23 cellular contexts compared by ENCODE assay signal in genomic region chr17:72404872-72405271, GRCh38.
DNase-seq lines count a peak whose midpoint lies in the region; ATAC-seq, FAIRE-seq and TF ChIP-seq lines count a peak whose summit lies in the region.
"Had no signal": no experiment of that assay in that cellular context is flagged by ENCODE, and none has a peak within 500 bp of the region (broad histone marks: within the 10 kb centered on the region; RNA-seq: fewer than 3 reads in every experiment).

No MANE protein-coding gene starts in this region.

- ATAC-seq in right cardiac atrium: no peak
- no peak for ATAC-seq in activated T-cell treated with anti-CD3 and anti-CD28 coated beads, Interleukin-2, amount 50 U/mL, for 4 hours
- ATAC-seq: lower lobe of right lung, sciatic nerve, T-cell had no signal

- in situ Hi-C loops in brain microvascular endothelial cell (cut with HindIII; ENCODE audit: low pct_ligation_motif_present, low sequenced_read_pairs): no loop called here

- no peaks in the 10 kb centered on the region for H3K9me3 Mint-ChIP-seq in activated T-cell treated with anti-CD3 and anti-CD28 coated beads, Interleukin-2, amount 50 U/mL, for 4 hours
- H3K9me3 Mint-ChIP-seq: activated naive CD8-positive, alpha-beta T cell treated with anti-CD3 and anti-CD28 coated beads for 36 hours; T-cell had no signal

- peak overlapping the region; percentile 75 for H3K27ac ChIP-seq in ACC112 (ENCODE audit: low read depth, low read length)
- H3K27ac ChIP-seq in brain microvascular endothelial cell: no peak overlapping the region
- H3K27ac ChIP-seq in mesodermal cell (ENCODE audit: low read depth, low read length, severe bottlenecking): peak overlapping the region; percentile 71
- no peak overlapping the region for H3K27ac ChIP-seq in testis
- H3K27ac ChIP-seq in right cardiac atrium (ENCODE audit: low read length): no peak overlapping the region
- H3K27ac ChIP-seq: colonic mucosa, HL-60, lower lobe of right lung, neural progenitor cell had no signal

- H3K9me3 ChIP-seq in mesodermal cell (ENCODE audit: control insufficient read depth, low read length) (no peaks in the 10 kb centered on the region), testis (no peaks in the 10 kb centered on the region), right cardiac atrium (ENCODE audit: control insufficient read depth, low read length) (no peaks in the 10 kb centered on the region)
- H3K9me3 ChIP-seq: colonic mucosa, HAP-1, lower lobe of right lung had no signal

- DNase-seq in HT1080 (ENCODE audit: low read depth): peak; percentile 76
- peak; percentile 50 for DNase-seq in brain microvascular endothelial cell
- no peak for DNase-seq in testis
- DNase-seq in GM12891 (ENCODE audit: insufficient read length, low spot score): no peak
- DNase-seq in right cardiac atrium: no peak
- no peak for DNase-seq in activated T-cell treated with anti-CD3 and anti-CD28 coated beads, Interleukin-2, amount 50 U/mL, for 4 hours
- DNase-seq: activated CD4-positive, CD25-positive, alpha-beta regulatory T cell treated with anti-CD3 and anti-CD28 coated beads, Interleukin-2, amount 50 U/mL, for 72 hours; activated CD8-positive, alpha-beta memory T cell treated with anti-CD3 and anti-CD28 coated beads, Interleukin-2, amount 50 U/mL, for 48 hours; activated naive CD8-positive, alpha-beta T cell treated with anti-CD3 and anti-CD28 coated beads for 36 hours; colonic mucosa; Kasumi-1; lower lobe of right lung; NCI-H1694; NCI-H526; OCI-M1; stimulated activated naive CD4-positive, alpha-beta T cell; T-cell had no signal

- no peaks in the 10 kb centered on the region for H3K79me2 ChIP-seq in ACC112 (ENCODE audit: control insufficient read depth, insufficient read depth, low read length, unreplicated experiment)

- H2AFZ ChIP-seq in ACC112 (ENCODE audit: low read length, unreplicated experiment): peak overlapping the region; percentile 61
- H2AFZ ChIP-seq: neural progenitor cell had no signal

- H3K27me3 ChIP-seq in ACC112 (ENCODE audit: insufficient read depth, low read length): no peaks in the 10 kb centered on the region
- no peaks in the 10 kb centered on the region for H3K27me3 ChIP-seq in brain microvascular endothelial cell (replicated peaks)
- no peaks in the 10 kb centered on the region for H3K27me3 ChIP-seq in testis
- no peaks in the 10 kb centered on the region for H3K27me3 ChIP-seq in right cardiac atrium (ENCODE audit: control insufficient read depth, insufficient read depth)
- H3K27me3 ChIP-seq: colonic mucosa, neural progenitor cell had no signal

- H3K4me3 ChIP-seq in ACC112 (ENCODE audit: low read depth, low read length): no peak overlapping the region
- H3K4me3 ChIP-seq in brain microvascular endothelial cell (ENCODE audit: low read depth, low read length): no peak overlapping the region
- no peak overlapping the region for H3K4me3 ChIP-seq in mesodermal cell (ENCODE audit: extremely low read depth, insufficient read depth, low read length, poor library complexity, severe bottlenecking)
- H3K4me3 ChIP-seq in testis: no peak overlapping the region
- no peak overlapping the region for H3K4me3 ChIP-seq in right cardiac atrium (ENCODE audit: low read length)
- H3K4me3 ChIP-seq: colonic mucosa, HAP-1, lower lobe of right lung, neural progenitor cell had no signal

- intact Hi-C loops in testis (cut with DNase I; ENCODE audit: low total_unique reads) (loop anchor here (10.0 kb wide), 1 partner anchor 50 kb away; no protein-coding TSS in a partner anchor), right cardiac atrium (cut with DNase I) (no loop called here)

- no peaks in the 10 kb centered on the region for H3K4me1 Mint-ChIP-seq in activated T-cell treated with anti-CD3 and anti-CD28 coated beads, Interleukin-2, amount 50 U/mL, for 4 hours (ENCODE audit: low read depth)
- H3K4me1 Mint-ChIP-seq: activated naive CD8-positive, alpha-beta T cell treated with anti-CD3 and anti-CD28 coated beads for 36 hours; T-cell had no signal

- H3K36me3 Mint-ChIP-seq in activated T-cell treated with anti-CD3 and anti-CD28 coated beads, Interleukin-2, amount 50 U/mL, for 4 hours (ENCODE audit: insufficient read depth): no peaks in the 10 kb centered on the region
- H3K36me3 Mint-ChIP-seq: activated naive CD8-positive, alpha-beta T cell treated with anti-CD3 and anti-CD28 coated beads for 36 hours had no signal

- no peaks in the 10 kb centered on the region for H3K27me3 Mint-ChIP-seq in activated T-cell treated with anti-CD3 and anti-CD28 coated beads, Interleukin-2, amount 50 U/mL, for 4 hours (ENCODE audit: low read depth)
- H3K27me3 Mint-ChIP-seq: activated naive CD8-positive, alpha-beta T cell treated with anti-CD3 and anti-CD28 coated beads for 36 hours had no signal

- no peak for FAIRE-seq in GM12891 (lab: Jason Lieb, UNC)

- TF ChIP-seq POLR2A in testis (IDR thresholded peaks at IDR 0.05) (no peak), GM12891 (IDR thresholded peaks at IDR 0.05; ENCODE audit: low read depth, low read length) (no peak)

- H3K4me3 Mint-ChIP-seq in activated T-cell treated with anti-CD3 and anti-CD28 coated beads, Interleukin-2, amount 50 U/mL, for 4 hours: no peak overlapping the region
- H3K4me3 Mint-ChIP-seq: activated naive CD8-positive, alpha-beta T cell treated with anti-CD3 and anti-CD28 coated beads for 36 hours; neural progenitor cell; T-cell had no signal

- no peaks in the 10 kb centered on the region for H3K36me3 ChIP-seq in ACC112 (ENCODE audit: insufficient read depth, low read length)
- H3K36me3 ChIP-seq in brain microvascular endothelial cell (replicated peaks): peaks cover 15% of the 10 kb centered on the region
- H3K36me3 ChIP-seq in mesodermal cell (ENCODE audit: control insufficient read depth, insufficient read depth, low read length): peaks cover 7% of the 10 kb centered on the region
- no peaks in the 10 kb centered on the region for H3K36me3 ChIP-seq in testis (ENCODE audit: low read depth, missing control alignments)
- H3K36me3 ChIP-seq: colonic mucosa, HAP-1, lower lobe of right lung, neural progenitor cell had no signal

- no peak for TF ChIP-seq CTCF in brain microvascular endothelial cell (IDR thresholded peaks at IDR 0.05; ENCODE audit: low read depth, low read length, missing control alignments)
- TF ChIP-seq CTCF in testis (IDR thresholded peaks at IDR 0.05): no peak

- H3K4me1 ChIP-seq in ACC112 (ENCODE audit: control insufficient read depth, insufficient read depth, low read length, unreplicated experiment) (peaks cover 37% of the 10 kb centered on the region), mesodermal cell (ENCODE audit: control insufficient read depth, insufficient read depth, low read length, poor library complexity, severe bottlenecking) (peaks cover 40% of the 10 kb centered on the region), testis (no peaks in the 10 kb centered on the region), right cardiac atrium (ENCODE audit: control insufficient read depth, insufficient read depth, low read length) (no peaks in the 10 kb centered on the region)
- H3K4me1 ChIP-seq: HAP-1 had no signal

- no CpG with 5 or more reads among the region's 4 CpGs for WGBS in mesodermal cell (ENCODE audit: insufficient coverage in 2 of 2), 2 experiments
- 33 to 51% methylated on average over 4 of the region's 4 CpGs for WGBS in testis, 2 donors
- WGBS in right cardiac atrium: 47% methylated on average over 4 of the region's 4 CpGs

TF ChIP-seq in GM12891, 5 proteins besides CTCF, POLR2A, EP300 and RAD21:
- TF ChIP-seq POLR2AphosphoS5 (IDR thresholded peaks at IDR 0.05; ENCODE audit: low read depth, low read length) (no peak), POU2F2 (IDR thresholded peaks at IDR 0.05; ENCODE audit: low read depth, low read length) (no peak), SPI1 (IDR thresholded peaks at IDR 0.05; ENCODE audit: low read depth, low read length) (no peak), TAF1 (IDR thresholded peaks at IDR 0.05; ENCODE audit: low read depth, low read length) (no peak), PAX5 (IDR thresholded peaks at IDR 0.05; ENCODE audit: insufficient read depth, low read length, severe bottlenecking) (no peak)

Comparison
In these comparisons a context has a peak if more than half of its experiments do, and no peak if none do; other contexts are left out.
1. H3K27ac ChIP-seq: peak in ACC112 (single experiment) and mesodermal cell (single experiment); none in brain microvascular endothelial cell (single experiment), testis (0 of 2) and right cardiac atrium (single experiment).
2. DNase-seq: peak in HT1080 (single experiment) and brain microvascular endothelial cell (single experiment); none in testis (single experiment), GM12891 (single experiment), right cardiac atrium (0 of 3) and activated T-cell treated with anti-CD3 and anti-CD28 coated beads, Interleukin-2, amount 50 U/mL, for 4 hours (single experiment).